ENCODE assay signal across 19 cellular contexts in genomic region chr1:240310226-240310925, GRCh38.
DNase-seq lines count a peak whose midpoint lies in the region; ATAC-seq, FAIRE-seq and TF ChIP-seq lines count a peak whose summit lies in the region.
"Had no signal": no experiment of that assay in that cellular context is flagged by ENCODE, and none has a peak within 500 bp of the region (broad histone marks: within the 10 kb centered on the region; RNA-seq: fewer than 3 reads in every experiment).

No MANE protein-coding gene starts in this region.

- H3K4me3 Mint-ChIP-seq in CD4-positive, alpha-beta T cell = no peak overlapping the region
- H3K4me3 Mint-ChIP-seq: naive B cell; T-helper 2 cell treated with Interferon-gamma antibody and Interleukin-4, amounts not matched to agents 5 μg/mL and 100 μg/mL, for 36 hours had no signal

- FAIRE-seq in endometrium (lab: Jason Lieb, UNC) = peak; percentile 88
- FAIRE-seq: keratinocyte had no signal

- no peaks in the 10 kb centered on the region for H3K27me3 Mint-ChIP-seq in CD4-positive, alpha-beta T cell

- no peak overlapping the region for H3K27ac Mint-ChIP-seq in CD4-positive, alpha-beta T cell
- H3K27ac Mint-ChIP-seq: naive B cell; T-helper 2 cell treated with Interferon-gamma antibody and Interleukin-4, amounts not matched to agents 5 μg/mL and 100 μg/mL, for 36 hours had no signal

- peaks cover 7% of the 10 kb centered on the region for H3K9me3 Mint-ChIP-seq in CD4-positive, alpha-beta T cell

- no peak for TF ChIP-seq CTCF in retinal pigment epithelial cell (conservative IDR thresholded peaks at IDR 0.05; ENCODE audit: low read depth, low read length)
- no peak for TF ChIP-seq CTCF in CD4-positive, alpha-beta T cell (IDR thresholded peaks at IDR 0.05)

- CTCF ChIA-PET in CD4-positive, alpha-beta T cell (lab: Charles Lee) = interaction anchor here (0.5 kb wide), 1 partner anchor 1812 kb away, joined by 4 read pairs; no protein-coding TSS in a partner anchor

- no peaks in the 10 kb centered on the region for H3K9me3 ChIP-seq in effector memory CD4-positive, alpha-beta T cell (ENCODE audit: control insufficient read depth, low read length)
- H3K9me3 ChIP-seq in CD4-positive, alpha-beta T cell (ENCODE audit: control insufficient read depth, low read length) = no peaks in the 10 kb centered on the region
- H3K9me3 ChIP-seq: suprapubic skin had no signal

- no peak overlapping the region for H3K27ac ChIP-seq in effector memory CD4-positive, alpha-beta T cell (ENCODE audit: insufficient read depth, low read length, poor library complexity, severe bottlenecking)
- no peak overlapping the region for H3K27ac ChIP-seq in CD4-positive, alpha-beta T cell (ENCODE audit: low read depth, low read length)
- H3K27ac ChIP-seq: foreskin keratinocyte, PC-9, suprapubic skin had no signal

- intact Hi-C loops in CD4-positive, alpha-beta T cell (cut with DNase I, micrococcal nuclease) = no loop called here

- POLR2A ChIA-PET in CD4-positive, alpha-beta T cell (lab: Charles Lee) = no interaction called here

- no peak for ATAC-seq in HG03095 (IDR thresholded peaks at IDR 0.05; ENCODE audit: unreplicated experiment)
- ATAC-seq in CD4-positive, alpha-beta T cell (ENCODE audit: poor library complexity) = no peak
- ATAC-seq in HG03139 (IDR thresholded peaks at IDR 0.05; ENCODE audit: unreplicated experiment) = no peak
- ATAC-seq: foreskin keratinocyte, HCT116, right cardiac atrium had no signal

- peak; percentile 75 for DNase-seq in GM04503 (ENCODE audit: low read depth)
- peak; percentile 24 for DNase-seq in NCI-H460 (ENCODE audit: extremely low read depth, low read depth)
- DNase-seq in retinal pigment epithelial cell (ENCODE audit: low read depth) = peak; percentile 74
- DNase-seq in effector memory CD4-positive, alpha-beta T cell = no peak
- DNase-seq in CD4-positive, alpha-beta T cell = no peak
- DNase-seq: activated naive CD4-positive, alpha-beta T cell; DMS79; foreskin keratinocyte; naive B cell; NCI-H2081 treated with DMSO at 0.1 percent for 48 hours; PC-9; right cardiac atrium had no signal

- H3K4me1 ChIP-seq in effector memory CD4-positive, alpha-beta T cell (ENCODE audit: control insufficient read depth, insufficient read depth, low read length, poor library complexity, severe bottlenecking) = no peaks in the 10 kb centered on the region
- H3K4me1 ChIP-seq: foreskin keratinocyte, suprapubic skin had no signal

- H3K4me1 Mint-ChIP-seq in CD4-positive, alpha-beta T cell (ENCODE audit: low read depth) = no peaks in the 10 kb centered on the region
- H3K4me1 Mint-ChIP-seq: naive B cell had no signal

- H3K27me3 ChIP-seq in effector memory CD4-positive, alpha-beta T cell (replicated peaks; ENCODE audit: control insufficient read depth, insufficient read depth, low read length, poor library complexity, severe bottlenecking) = no peaks in the 10 kb centered on the region
- no peaks in the 10 kb centered on the region for H3K27me3 ChIP-seq in CD4-positive, alpha-beta T cell (ENCODE audit: control insufficient read depth, insufficient read depth, low read length)
- H3K27me3 ChIP-seq: foreskin keratinocyte, suprapubic skin had no signal

- no peaks in the 10 kb centered on the region for H3K36me3 Mint-ChIP-seq in CD4-positive, alpha-beta T cell (ENCODE audit: low read depth)
- H3K36me3 Mint-ChIP-seq: naive B cell had no signal

- no peak overlapping the region for H3K4me3 ChIP-seq in retinal pigment epithelial cell (ENCODE audit: low read length)
- no peak overlapping the region for H3K4me3 ChIP-seq in effector memory CD4-positive, alpha-beta T cell (ENCODE audit: insufficient read depth, low read depth, low read length, poor library complexity, severe bottlenecking)
- H3K4me3 ChIP-seq: PC-9, suprapubic skin had no signal

- no peaks in the 10 kb centered on the region for H3K36me3 ChIP-seq in effector memory CD4-positive, alpha-beta T cell (ENCODE audit: control insufficient read depth, insufficient read depth, low read length)
- H3K36me3 ChIP-seq: suprapubic skin had no signal

Comparison
In these comparisons a context has a peak if more than half of its experiments do, and no peak if none do; other contexts are left out.
1. DNase-seq: peak in GM04503 (single experiment), NCI-H460 (single experiment) and retinal pigment epithelial cell (single experiment); none in effector memory CD4-positive, alpha-beta T cell (0 of 3) and CD4-positive, alpha-beta T cell (0 of 10).